32 cellular contexts compared by ENCODE assay signal in the genomic region with DNA sequence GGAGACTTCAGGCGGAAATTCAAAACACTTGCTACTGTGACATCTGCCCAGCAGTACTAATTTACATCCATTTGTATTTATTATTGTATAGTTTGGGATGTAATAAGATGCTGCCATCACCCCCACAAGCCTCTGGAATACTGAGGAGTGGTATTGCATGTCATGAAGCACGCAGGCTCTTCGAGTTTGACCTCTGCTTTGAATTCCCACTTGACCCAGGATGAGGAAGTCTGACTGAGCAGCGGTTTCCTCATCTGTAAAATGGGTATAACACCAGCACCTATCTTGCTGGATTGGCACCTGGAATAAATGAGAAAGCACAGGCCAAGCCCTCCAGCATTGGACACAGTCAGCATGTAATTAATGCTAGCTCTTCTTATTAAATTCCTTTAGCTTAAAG.
"Had no signal": no experiment of that assay in that cellular context is flagged by ENCODE, and none has a peak within 500 bp of the region (broad histone marks: within the 10 kb centered on the region; RNA-seq: fewer than 3 reads in every experiment).

No MANE protein-coding gene starts in this region.

- H3K27ac ChIP-seq: neural progenitor cell, parathyroid adenoma, psoas muscle, skin epidermis, spleen, suprapubic skin, thoracic aorta, thyroid gland, tibial nerve, upper lobe of left lung, vagina had no signal

- H3K4me3 Mint-ChIP-seq: nephron; neural progenitor cell; stimulated activated memory B cell treated with anti-CD40 and anti-IgM and Interleukin-4, amounts not matched to agents 10 μg/mL and 1 μg/mL and 100 μg/mL, for 72 hours; stimulated activated naive CD8-positive, alpha-beta T cell treated with anti-CD3 and anti-CD28 coated beads, Interleukin-15, amount 100 ng/mL, for 72 hours had no signal

- H3K4me3 ChIP-seq: neural progenitor cell, ovary, psoas muscle, skin epidermis, smooth muscle cell, spleen, suprapubic skin, thoracic aorta, thyroid gland, tibial nerve, upper lobe of left lung, vagina had no signal

- H3K9ac ChIP-seq: neural progenitor cell, parathyroid adenoma had no signal

- H3K9me3 ChIP-seq: ovary, psoas muscle, spleen, suprapubic skin, thoracic aorta, thyroid gland, tibial nerve, upper lobe of left lung, vagina had no signal

- H3K36me3 Mint-ChIP-seq: stimulated activated memory B cell treated with anti-CD40 and anti-IgM and Interleukin-4, amounts not matched to agents 10 μg/mL and 1 μg/mL and 100 μg/mL, for 72 hours had no signal

- H3K27ac Mint-ChIP-seq: nephron; neural progenitor cell; progenitor cell of endocrine pancreas; stimulated activated memory B cell treated with anti-CD40 and anti-IgM and Interleukin-4, amounts not matched to agents 10 μg/mL and 1 μg/mL and 100 μg/mL, for 72 hours; stimulated activated naive CD8-positive, alpha-beta T cell treated with anti-CD3 and anti-CD28 coated beads, Interleukin-15, amount 100 ng/mL, for 72 hours had no signal

- H3K4me2 ChIP-seq: neural progenitor cell, smooth muscle cell had no signal

- H3K79me2 ChIP-seq: parathyroid adenoma had no signal

- H3K27me3 ChIP-seq: neural progenitor cell, ovary, thyroid gland, tibial nerve, upper lobe of left lung, vagina had no signal

- H2AFZ ChIP-seq: neural progenitor cell, parathyroid adenoma had no signal

- DNase-seq: naive thymus-derived CD4-positive, alpha-beta T cell; occipital lobe; ovary; posterior cingulate gyrus; psoas muscle; right cardiac atrium; spleen; stimulated activated CD4-positive, alpha-beta T cell treated with anti-CD3 and anti-CD28 coated beads, Interleukin-12 subunit alpha, Interleukin-12 subunit beta, amount 100 ng/mL, for 4 hours; stimulated activated CD4-positive, alpha-beta T cell treated with anti-CD3 and anti-CD28 coated beads, Interleukin-1b, Interleukin-23, amount 100 ng/mL, for 48 hours; stimulated activated CD4-positive, alpha-beta T cell treated with anti-CD3 and anti-CD28 coated beads, Interleukin-4, amount 100 ng/mL, for 1 hour; stimulated activated CD4-positive, alpha-beta T cell treated with anti-CD3 and anti-CD28 coated beads, Interleukin-4, amount 100 ng/mL, for 4 hours; stimulated activated CD8-positive, alpha-beta memory T cell treated with anti-CD3 and anti-CD28 coated beads, Interleukin-4, amount 100 ng/mL, for 48 hours; stimulated activated naive CD4-positive, alpha-beta T cell; stimulated activated naive CD8-positive, alpha-beta T cell treated with anti-CD3 and anti-CD28 coated beads, Interleukin-15, amount 100 ng/mL, for 72 hours; stimulated activated naive CD8-positive, alpha-beta T cell treated with anti-CD3 and anti-CD28 coated beads, Interleukin-15, Interleukin-2, amounts not matched to agents 100 U/mL and 50 U/mL, for 24 hours; substantia nigra; thyroid gland; trophoblast cell; upper lobe of left lung had no signal

- ATAC-seq: naive thymus-derived CD4-positive, alpha-beta T cell; psoas muscle; right cardiac atrium; sciatic nerve; stimulated activated memory B cell treated with anti-CD40 and anti-IgM and Interleukin-4, amounts not matched to agents 10 μg/mL and 1 μg/mL and 100 μg/mL, for 72 hours; stimulated activated naive CD8-positive, alpha-beta T cell treated with anti-CD3 and anti-CD28 coated beads, Interleukin-15, amount 100 ng/mL, for 72 hours; stimulated activated naive CD8-positive, alpha-beta T cell treated with anti-CD3 and anti-CD28 coated beads, Interleukin-15, Interleukin-2, amounts not matched to agents 100 U/mL and 50 U/mL, for 24 hours had no signal

- H3K4me1 ChIP-seq: neural progenitor cell, parathyroid adenoma, psoas muscle, suprapubic skin, thyroid gland, tibial nerve, upper lobe of left lung had no signal

- H3K4me1 Mint-ChIP-seq: nephron; neural progenitor cell; stimulated activated memory B cell treated with anti-CD40 and anti-IgM and Interleukin-4, amounts not matched to agents 10 μg/mL and 1 μg/mL and 100 μg/mL, for 72 hours had no signal

- FAIRE-seq: urothelium cell line had no signal

- H3K36me3 ChIP-seq: neural progenitor cell, ovary, spleen, suprapubic skin, thoracic aorta, thyroid gland, tibial nerve, upper lobe of left lung, vagina had no signal
